In genomic region chr2:98155721-98156120, GRCh38 we compare ENCODE assay signal across 23 cellular contexts.
A peak's percentile ranks its signal among the peaks of the same experiment; 100 is the strongest.
DNase-seq lines count a peak whose midpoint lies in the region; ATAC-seq lines count a peak whose summit lies in the region.
"Had no signal": no experiment of that assay in that cellular context is flagged by ENCODE, and none has a peak within 500 bp of the region (broad histone marks: within the 10 kb centered on the region; RNA-seq: fewer than 3 reads in every experiment).

No MANE protein-coding gene starts in this region.

- H3K4me3 ChIP-seq in right cardiac atrium (ENCODE audit: low read length) (no peak overlapping the region), mesendoderm (ENCODE audit: low read length) (no peak overlapping the region)
- H3K4me3 ChIP-seq in naive thymus-derived CD4-positive, alpha-beta T cell (ENCODE audit: low read length), result no peak overlapping the region
- H3K4me3 ChIP-seq: GM23338 had no signal

- H3K56ac ChIP-seq in mesendoderm (ENCODE audit: low read length), result peak overlapping the region; percentile 58

- no peak overlapping the region for H3K4me3 Mint-ChIP-seq in activated CD8-positive, alpha-beta memory T cell treated with anti-CD3 and anti-CD28 coated beads, Interleukin-2, amount 10 ng/mL, durations not matched to agents 7 days and 5 days
- no peak overlapping the region for H3K4me3 Mint-ChIP-seq in naive thymus-derived CD4-positive, alpha-beta T cell
- H3K4me3 Mint-ChIP-seq: GM23338 had no signal

- peak overlapping the region; percentile 24 for H3K18ac ChIP-seq in mesendoderm (ENCODE audit: low read length)

- no peaks in the 10 kb centered on the region for H3K79me1 ChIP-seq in mesendoderm (ENCODE audit: low read length)

- H3K9me3 ChIP-seq in right cardiac atrium (ENCODE audit: control insufficient read depth, low read length), result no peaks in the 10 kb centered on the region
- no peaks in the 10 kb centered on the region for H3K9me3 ChIP-seq in naive thymus-derived CD4-positive, alpha-beta T cell (ENCODE audit: control insufficient read depth in 2 of 3, low read length in 3 of 3)

- CTCF ChIA-PET in activated CD8-positive, alpha-beta memory T cell treated with anti-CD3 and anti-CD28 coated beads, Interleukin-2, amount 10 ng/mL, durations not matched to agents 7 days and 5 days (lab: Charles Lee), result no interaction called here
- CTCF ChIA-PET in naive thymus-derived CD4-positive, alpha-beta T cell (lab: Charles Lee), result no interaction called here

- H3K4me2 ChIP-seq in mesendoderm (ENCODE audit: low read length), result no peak overlapping the region
- H3K4me2 ChIP-seq: GM23338, KMS-11 had no signal

- ATAC-seq in activated CD8-positive, alpha-beta memory T cell treated with anti-CD3 and anti-CD28 coated beads, Interleukin-2, amount 10 ng/mL, durations not matched to agents 7 days and 5 days, result no peak
- ATAC-seq in right cardiac atrium (no peak), Right ventricle myocardium inferior (no peak), HG03439 (IDR thresholded peaks at IDR 0.05; ENCODE audit: unreplicated experiment) (no peak)
- no peak for ATAC-seq in naive thymus-derived CD4-positive, alpha-beta T cell

- H2BK120ac ChIP-seq in mesendoderm (ENCODE audit: low read depth, low read length), result no peak overlapping the region

- peak overlapping the region; percentile 57 for H3K27ac ChIP-seq in right cardiac atrium (ENCODE audit: low read length)
- H3K27ac ChIP-seq in mesendoderm (ENCODE audit: low read depth, low read length), result no peak overlapping the region
- no peak overlapping the region for H3K27ac ChIP-seq in naive thymus-derived CD4-positive, alpha-beta T cell (ENCODE audit: low read depth, low read length)
- H3K27ac ChIP-seq: KMS-11 had no signal

- no peak overlapping the region for H2AK5ac ChIP-seq in mesendoderm (ENCODE audit: low read length)

- no peak overlapping the region for H2BK15ac ChIP-seq in mesendoderm (replicated peaks; ENCODE audit: low read depth)

- H3K79me2 ChIP-seq in mesendoderm (ENCODE audit: control insufficient read depth, insufficient read depth, low read length), result no peaks in the 10 kb centered on the region

- POLR2A ChIA-PET in naive thymus-derived CD4-positive, alpha-beta T cell (lab: Charles Lee), result no interaction called here

- H3K36me3 Mint-ChIP-seq in activated CD8-positive, alpha-beta memory T cell treated with anti-CD3 and anti-CD28 coated beads, Interleukin-2, amount 10 ng/mL, durations not matched to agents 7 days and 5 days, result no peaks in the 10 kb centered on the region
- H3K36me3 Mint-ChIP-seq in naive thymus-derived CD4-positive, alpha-beta T cell, result no peaks in the 10 kb centered on the region

- 59% methylated on average over 4 of the region's 4 CpGs for WGBS in right cardiac atrium
- WGBS in mesendoderm (ENCODE audit: extremely low coverage, insufficient coverage, low lambda C conversion rate), result no CpG with 5 or more reads among the region's 4 CpGs

- H3K36me3 ChIP-seq in mesendoderm (ENCODE audit: control insufficient read depth, insufficient read depth, low read length), result no peaks in the 10 kb centered on the region
- no peaks in the 10 kb centered on the region for H3K36me3 ChIP-seq in naive thymus-derived CD4-positive, alpha-beta T cell (ENCODE audit: control insufficient read depth in 2 of 3, insufficient read depth in 3 of 3, low read length in 3 of 3)

- peaks cover 2% of the 10 kb centered on the region for H3K4me1 ChIP-seq in right cardiac atrium (ENCODE audit: control insufficient read depth, insufficient read depth, low read length)
- H3K4me1 ChIP-seq in mesendoderm (ENCODE audit: control insufficient read depth, low read depth, low read length), result peaks cover 4% of the 10 kb centered on the region
- H3K4me1 ChIP-seq in naive thymus-derived CD4-positive, alpha-beta T cell (ENCODE audit: control insufficient read depth in 2 of 2, insufficient read depth in 2 of 2, low read length in 2 of 2), result no peaks in the 10 kb centered on the region

- H3K4me1 Mint-ChIP-seq in activated CD8-positive, alpha-beta memory T cell treated with anti-CD3 and anti-CD28 coated beads, Interleukin-2, amount 10 ng/mL, durations not matched to agents 7 days and 5 days, result no peaks in the 10 kb centered on the region
- H3K4me1 Mint-ChIP-seq in naive thymus-derived CD4-positive, alpha-beta T cell, result peaks cover 0 to 2% (median 0%) of the 10 kb centered on the region in 7 donors

- H2BK5ac ChIP-seq in mesendoderm (ENCODE audit: low read length), result no peak overlapping the region

- no peaks in the 10 kb centered on the region for H3K27me3 ChIP-seq in right cardiac atrium (ENCODE audit: control insufficient read depth, insufficient read depth)
- no peaks in the 10 kb centered on the region for H3K27me3 ChIP-seq in mesendoderm (ENCODE audit: insufficient read depth, low read length, poor library complexity)
- no peaks in the 10 kb centered on the region for H3K27me3 ChIP-seq in naive thymus-derived CD4-positive, alpha-beta T cell (ENCODE audit: control insufficient read depth in 2 of 2, insufficient read depth in 2 of 2, low read length in 2 of 2)

- no peak overlapping the region for H4K8ac ChIP-seq in mesendoderm (ENCODE audit: low read depth, low read length)

- H3K23ac ChIP-seq in mesendoderm (ENCODE audit: low read length), result no peak overlapping the region

- intact Hi-C loops in right cardiac atrium (cut with DNase I) (no loop called here), Right ventricle myocardium inferior (cut with DNase I) (no loop called here)
- intact Hi-C loops in naive thymus-derived CD4-positive, alpha-beta T cell (cut with micrococcal nuclease), result no loop called here

- H3K9ac ChIP-seq in mesendoderm (ENCODE audit: low read length), result no peak overlapping the region
- H3K9ac ChIP-seq: KMS-11 had no signal

- no peaks in the 10 kb centered on the region for H3K9me3 Mint-ChIP-seq in activated CD8-positive, alpha-beta memory T cell treated with anti-CD3 and anti-CD28 coated beads, Interleukin-2, amount 10 ng/mL, durations not matched to agents 7 days and 5 days (ENCODE audit: low read depth)
- H3K9me3 Mint-ChIP-seq in naive thymus-derived CD4-positive, alpha-beta T cell, result no peaks in the 10 kb centered on the region
- H3K9me3 Mint-ChIP-seq: GM23338 had no signal

- H3K4ac ChIP-seq in mesendoderm (ENCODE audit: low read depth, low read length), result no peak overlapping the region

- no peak overlapping the region for H4K5ac ChIP-seq in mesendoderm (ENCODE audit: low read length)

- peaks cover 12% of the 10 kb centered on the region for H3K27me3 Mint-ChIP-seq in activated CD8-positive, alpha-beta memory T cell treated with anti-CD3 and anti-CD28 coated beads, Interleukin-2, amount 10 ng/mL, durations not matched to agents 7 days and 5 days
- peaks cover 6 to 17% (median 9%) of the 10 kb centered on the region in 5 donors for H3K27me3 Mint-ChIP-seq in naive thymus-derived CD4-positive, alpha-beta T cell

- H3K27ac Mint-ChIP-seq in activated CD8-positive, alpha-beta memory T cell treated with anti-CD3 and anti-CD28 coated beads, Interleukin-2, amount 10 ng/mL, durations not matched to agents 7 days and 5 days, result no peak overlapping the region
- H3K27ac Mint-ChIP-seq in naive thymus-derived CD4-positive, alpha-beta T cell, result no peak overlapping the region
- H3K27ac Mint-ChIP-seq: GM23338 had no signal

- peak; percentile 12 for DNase-seq in activated CD8-positive, alpha-beta memory T cell treated with anti-CD3 and anti-CD28 coated beads, Interleukin-2, amount 10 ng/mL, durations not matched to agents 7 days and 5 days
- no peak for DNase-seq in activated CD8-positive, alpha-beta memory T cell treated with anti-CD3 and anti-CD28 coated beads, Interleukin-2, amount 50 U/mL, for 48 hours
- DNase-seq in right cardiac atrium, result no peak
- no peak for DNase-seq in Right ventricle myocardium inferior (ENCODE audit: missing footprints)
- no peak for DNase-seq in mesendoderm
- DNase-seq in naive thymus-derived CD4-positive, alpha-beta T cell, result no peak
- DNase-seq: 8988T, ACHN, Calu3, DMS79 treated with DMSO at 0.1 percent for 48 hours, GF-D8, HCEC 1CT, IMR-90, MM.1S, NCI-H2029, NCI-H226, NCI-H510A, NCI-H69, RPMI8226, SIG-M5 had no signal
